Comparison of ENCODE assay signal across 8 cellular contexts in genomic region chr1:224929335-224930237, GRCh38. TPM values are rescaled to one million over a fixed set of nuclear protein-coding genes. Genes with fewer than 3 reads are reported as not detected.
DNase-seq lines count a peak whose midpoint lies in the region; ATAC-seq and TF ChIP-seq lines count a peak whose summit lies in the region.

Gene DNAH14 (plus strand): TSS chr1:224929675. CDS start chr1:224952703, 23,028 bp downstream.

- H3K27ac ChIP-seq in right atrium auricular region, result peak within 1 kb of the TSS in 1 of 2 donors; percentile 29

- POLR2A ChIA-PET in activated CD4-positive, alpha-beta T cell treated with anti-CD3 and anti-CD28 coated beads for 36 hours (lab: Charles Lee), result no interaction called here

- H3K27me3 Mint-ChIP-seq in activated CD4-positive, alpha-beta T cell treated with anti-CD3 and anti-CD28 coated beads for 36 hours, result peaks cover 32% of the 10 kb centered on the region
- H3K27me3 Mint-ChIP-seq in progenitor cell of endocrine pancreas, result no peaks in the 10 kb centered on the region
- H3K27me3 Mint-ChIP-seq in T-helper 17 cell, result peaks cover 10% of the 10 kb centered on the region

- H3K36me3 Mint-ChIP-seq in activated CD4-positive, alpha-beta T cell treated with anti-CD3 and anti-CD28 coated beads for 36 hours (ENCODE audit: low read depth), result peaks cover 12% of the 10 kb centered on the region
- H3K36me3 Mint-ChIP-seq in progenitor cell of endocrine pancreas (ENCODE audit: insufficient read depth) (peaks cover 28% of the 10 kb centered on the region), T-helper 17 cell (ENCODE audit: low read depth) (no peaks in the 10 kb centered on the region)

- no peaks in the 10 kb centered on the region for H3K36me3 ChIP-seq in adipocyte (ENCODE audit: control insufficient read depth, insufficient read depth, low read length, severe bottlenecking)
- H3K36me3 ChIP-seq in right atrium auricular region, result no peaks in the 10 kb centered on the region

- H3K9me3 ChIP-seq in adipocyte (ENCODE audit: control insufficient read depth, low read length) (peaks cover 27% of the 10 kb centered on the region), right atrium auricular region (peaks cover 5 to 31% of the 10 kb centered on the region in 2 donors), T-helper 17 cell (ENCODE audit: control insufficient read depth, low read length, poor library complexity, severe bottlenecking) (peaks cover 6% of the 10 kb centered on the region)

- H3K27ac Mint-ChIP-seq in activated CD4-positive, alpha-beta T cell treated with anti-CD3 and anti-CD28 coated beads for 36 hours, result no peak within 1 kb of the TSS
- H3K27ac Mint-ChIP-seq in progenitor cell of endocrine pancreas (peak within 1 kb of the TSS; percentile 95), T-helper 17 cell (no peak within 1 kb of the TSS)

- H3K4me1 ChIP-seq in adipocyte (ENCODE audit: control insufficient read depth, insufficient read depth, low read length) (peaks cover 6% of the 10 kb centered on the region), right atrium auricular region (peaks cover 0 to 7% of the 10 kb centered on the region in 2 donors)

- no peaks in the 10 kb centered on the region for H3K4me1 Mint-ChIP-seq in activated CD4-positive, alpha-beta T cell treated with anti-CD3 and anti-CD28 coated beads for 36 hours
- H3K4me1 Mint-ChIP-seq in progenitor cell of endocrine pancreas (ENCODE audit: low read depth) (peaks cover 3% of the 10 kb centered on the region), T-helper 17 cell (no peaks in the 10 kb centered on the region)

- peak within 1 kb of the TSS; percentile 86 for H3K4me3 ChIP-seq in adipocyte (ENCODE audit: low read length)
- H3K4me3 ChIP-seq in right atrium auricular region, result peak within 1 kb of the TSS; percentile 49 to 57

- CTCF ChIA-PET in activated CD4-positive, alpha-beta T cell treated with anti-CD3 and anti-CD28 coated beads for 36 hours (lab: Charles Lee), result no interaction called here

- intact Hi-C loops in activated CD4-positive, alpha-beta T cell treated with anti-CD3 and anti-CD28 coated beads for 36 hours (cut with DNase I, micrococcal nuclease), result no loop called here

- peak; percentile 50 for DNase-seq in activated CD4-positive, alpha-beta T cell treated with anti-CD3 and anti-CD28 coated beads for 36 hours
- DNase-seq in activated CD4-positive, alpha-beta T cell treated with anti-CD3 and anti-CD28 coated beads for 1 hour, result no peak
- DNase-seq in NCI-H82 (lab: John Stamatoyannopoulos, UW) (peak; percentile 84), adipocyte (ENCODE audit: low read depth) (peak; percentile 76), right atrium auricular region (ENCODE audit: low spot score) (no peak), progenitor cell of endocrine pancreas (ENCODE audit: low spot score, unreplicated experiment) (peak; percentile 77), T-helper 17 cell (no peak)

- peak within 1 kb of the TSS; percentile 86 for H3K9ac ChIP-seq in adipocyte (ENCODE audit: low read length)

- peaks cover 25% of the 10 kb centered on the region for H3K9me3 Mint-ChIP-seq in activated CD4-positive, alpha-beta T cell treated with anti-CD3 and anti-CD28 coated beads for 36 hours (ENCODE audit: low read depth)
- peaks cover 34% of the 10 kb centered on the region for H3K9me3 Mint-ChIP-seq in progenitor cell of endocrine pancreas (ENCODE audit: low read depth)

- H3K27me3 ChIP-seq in adipocyte (replicated peaks; ENCODE audit: control insufficient read depth, insufficient read depth, low read length) (no peaks in the 10 kb centered on the region), right atrium auricular region (no peaks in the 10 kb centered on the region)

- no peak for TF ChIP-seq CTCF in right atrium auricular region (IDR thresholded peaks at IDR 0.05)
- no peak for TF ChIP-seq CTCF in progenitor cell of endocrine pancreas (IDR thresholded peaks at IDR 0.05; ENCODE audit: unreplicated experiment)

- H3K4me3 Mint-ChIP-seq in activated CD4-positive, alpha-beta T cell treated with anti-CD3 and anti-CD28 coated beads for 36 hours, result peak within 1 kb of the TSS; percentile 63
- peak within 1 kb of the TSS; percentile 83 for H3K4me3 Mint-ChIP-seq in progenitor cell of endocrine pancreas (ENCODE audit: low read depth)
- H3K4me3 Mint-ChIP-seq in T-helper 17 cell, result no peak within 1 kb of the TSS

- ATAC-seq in activated CD4-positive, alpha-beta T cell treated with anti-CD3 and anti-CD28 coated beads for 36 hours, result peak; percentile 61
- ATAC-seq in HG03432 (IDR thresholded peaks at IDR 0.05; ENCODE audit: unreplicated experiment) (peak; percentile 80), T-helper 17 cell (no peak)

RNA-seq across cellular contexts. Expression of gene DNAH14, which starts in this region (rescaled TPM):
- total RNA-seq in activated CD4-positive, alpha-beta T cell treated with anti-CD3 and anti-CD28 coated beads for 36 hours, result 1 to 10 TPM; 1.6 to 2.1 TPM
- total RNA-seq in right atrium auricular region, result 1 to 10 TPM; 5.8 to 7.7 TPM
- total RNA-seq in progenitor cell of endocrine pancreas, result 71.7 and 77.7 TPM in 2 replicates
- total RNA-seq in T-helper 17 cell, result 1 to 10 TPM in 1 of 2 donors, not detected in 1; 1.1 TPM

Comparison
In these comparisons a context has a peak if more than half of its experiments do, and no peak if none do; other contexts are left out.
1. DNase-seq: peak in activated CD4-positive, alpha-beta T cell treated with anti-CD3 and anti-CD28 coated beads for 36 hours (single experiment), NCI-H82 (single experiment), adipocyte (single experiment) and progenitor cell of endocrine pancreas (single experiment); none in activated CD4-positive, alpha-beta T cell treated with anti-CD3 and anti-CD28 coated beads for 1 hour (single experiment), right atrium auricular region (single experiment) and T-helper 17 cell (0 of 3).